In genomic region chr13:54029226-54029625, GRCh38 we compare ENCODE assay signal across 8 cellular contexts.
DNase-seq lines count a peak whose midpoint lies in the region; ATAC-seq lines count a peak whose summit lies in the region.

No MANE protein-coding gene starts in this region.

- ATAC-seq in GM21423 (IDR thresholded peaks at IDR 0.05; ENCODE audit: unreplicated experiment) (peak; percentile 99), HG03571 (IDR thresholded peaks at IDR 0.05; ENCODE audit: unreplicated experiment) (peak; percentile 94)

- in situ Hi-C loops in Caki2 (cut with HindIII; ENCODE audit: low pct_unique_long_range_greater_than_20kb, low sequenced_read_pairs), result no loop called here
- in situ Hi-C loops in G401 (cut with HindIII; ENCODE audit: low sequenced_read_pairs), result no loop called here

- peak; percentile 83 for DNase-seq in Caki2 (ENCODE audit: low read depth)
- peak; percentile 13 for DNase-seq in UCSD-AML1 (lab: John Stamatoyannopoulos, UW; ENCODE audit: unreplicated experiment)
- DNase-seq in G401 (ENCODE audit: low spot score), result no peak
- no peak for DNase-seq in NCI-H226
- DNase-seq in cerebellum (ENCODE audit: low spot score), result no peak
- DNase-seq in stimulated activated CD8-positive, alpha-beta memory T cell treated with anti-CD3 and anti-CD28 coated beads, Interleukin-4, amount 100 ng/mL, for 48 hours, result no peak

Comparison
In these comparisons a context has a peak if more than half of its experiments do, and no peak if none do; other contexts are left out.
1. DNase-seq: peak in Caki2 (single experiment) and UCSD-AML1 (single experiment); none in G401 (single experiment), NCI-H226 (single experiment), cerebellum (single experiment) and stimulated activated CD8-positive, alpha-beta memory T cell treated with anti-CD3 and anti-CD28 coated beads, Interleukin-4, amount 100 ng/mL, for 48 hours (single experiment).